Comparison of ENCODE assay signal across 8 cellular contexts in the genomic region with DNA sequence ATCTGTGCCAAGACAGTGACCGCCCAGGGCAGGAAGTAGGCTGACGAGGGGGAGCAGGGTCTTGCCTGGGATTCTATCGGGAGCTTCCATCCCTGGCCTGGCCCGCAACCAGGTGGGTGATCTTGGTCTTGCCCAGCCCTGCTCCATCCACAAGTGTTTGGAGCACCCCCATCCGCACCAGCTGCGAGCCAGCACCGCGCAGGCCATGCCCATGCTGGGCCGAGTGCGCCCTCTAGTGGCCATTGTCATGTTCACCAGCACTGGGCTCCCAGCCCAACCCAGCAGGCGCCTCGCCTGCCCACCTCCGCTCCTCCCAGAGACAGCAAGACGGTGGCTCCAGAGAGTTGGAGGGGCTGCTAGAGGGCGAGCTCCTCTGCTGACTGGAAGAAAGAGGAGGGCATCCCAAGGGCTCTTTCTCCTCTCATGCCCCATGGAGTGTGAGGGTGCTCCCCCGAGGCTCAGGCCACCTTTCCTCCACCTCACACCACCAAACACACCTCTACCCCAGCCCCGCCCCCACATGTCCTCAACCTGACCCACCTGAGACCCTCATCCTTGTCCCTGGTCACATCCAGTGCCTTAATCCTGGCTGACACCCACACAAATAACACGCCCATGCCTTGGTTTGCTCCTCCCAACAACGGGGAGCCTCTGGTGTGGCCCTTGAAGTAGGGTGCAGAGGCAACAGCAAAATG. TPM values are rescaled to one million over a fixed set of nuclear protein-coding genes. Genes with fewer than 3 reads are reported as not detected.
DNase-seq lines count a peak whose midpoint lies in the region; ATAC-seq and TF ChIP-seq lines count a peak whose summit lies in the region.

No MANE protein-coding gene starts in this region.

- H3K27ac ChIP-seq in ovary, result no peak overlapping the region
- no peak overlapping the region for H3K27ac ChIP-seq in upper lobe of left lung

- H3K27me3 ChIP-seq in ovary, result no peaks in the 10 kb centered on the region
- no peaks in the 10 kb centered on the region for H3K27me3 ChIP-seq in upper lobe of left lung

- TF ChIP-seq EP300 in ovary (IDR thresholded peaks at IDR 0.05) (no peak), upper lobe of left lung (IDR thresholded peaks at IDR 0.05) (no peak)

- H3K4me3 ChIP-seq in LNCaP clone FGC (ENCODE audit: low read depth, low read length), result no peak overlapping the region
- no peak overlapping the region for H3K4me3 ChIP-seq in ovary
- H3K4me3 ChIP-seq in upper lobe of left lung, result no peak overlapping the region

- DNase-seq in EL, result peak; percentile 57
- DNase-seq in LNCaP clone FGC (ENCODE audit: low read depth), result peak; percentile 3
- peak; percentile 64 for DNase-seq in SK-N-DZ (ENCODE audit: low spot score)
- DNase-seq in activated gamma-delta T cell treated with anti-CD3 and anti-CD28 coated beads, Interleukin-2, amount 50 U/mL, for 16 hours (ENCODE audit: low read depth), result peak; percentile 74
- DNase-seq in globus pallidus (ENCODE audit: low spot score), result peak; percentile 62
- peak; percentile 76 to 90 (median 89) for DNase-seq in ovary
- DNase-seq in upper lobe of left lung, result peak; percentile 81 to 92

- H3K9me3 ChIP-seq in ovary (no peaks in the 10 kb centered on the region), upper lobe of left lung (no peaks in the 10 kb centered on the region)

- ATAC-seq in GM21786 (IDR thresholded peaks at IDR 0.05; ENCODE audit: unreplicated experiment), result peak; percentile 96
- ATAC-seq in upper lobe of left lung (ENCODE audit: low FRiP score in 2 of 2), result peak; percentile 79 to 94

- H3K36me3 ChIP-seq in ovary, result no peaks in the 10 kb centered on the region
- H3K36me3 ChIP-seq in upper lobe of left lung, result no peaks in the 10 kb centered on the region

- intact Hi-C loops in ovary (cut with DNase I), result loop anchor here in 2 of 4 donors (5.0 to 10.0 kb wide), 2 partner anchors 473 to 475 kb away; no protein-coding TSS in a partner anchor

- TF ChIP-seq CTCF in LNCaP clone FGC (IDR thresholded peaks at IDR 0.05; ENCODE audit: control insufficient read depth, extremely low read depth, insufficient read depth) (peak; percentile 87), ovary (IDR thresholded peaks at IDR 0.05) (peak; percentile 81 to 92 (median 82)), upper lobe of left lung (IDR thresholded peaks at IDR 0.05) (peak; percentile 79 to 94 (median 92))

- H3K4me1 ChIP-seq in ovary (ENCODE audit: insufficient read depth) (no peaks in the 10 kb centered on the region), upper lobe of left lung (peaks cover 0 to 5% (median 0%) of the 10 kb centered on the region in 4 donors)

- TF ChIP-seq POLR2A in ovary (IDR thresholded peaks at IDR 0.05) (no peak), upper lobe of left lung (IDR thresholded peaks at IDR 0.05) (no peak)

- WGBS in ovary, 3 donors, result 20 to 29% (median 23%) methylated on average over 18 to 19 of the region's 19 CpGs
- 36 to 100% methylated on average over 1 to 18 of the region's 19 CpGs for WGBS in upper lobe of left lung, 2 donors

RNA-seq across cellular contexts. Expression of a gene that starts 9.8 kb away (rescaled TPM):
- 0.95 and 1.1 TPM in 2 replicates for polyA plus RNA-seq in SK-N-DZ (2014; cell fraction: cytosol; rRNA removed)
- polyA plus RNA-seq in SK-N-DZ (2014; cell fraction: nucleus; rRNA removed), result 1.5 and 6.9 TPM in 2 replicates
- total RNA-seq in ovary (1 to 10 TPM in 1 of 7 donors, under 1 TPM in 2, not detected in 4; 0.23 to 1.6 (median 0.27) TPM), upper lobe of left lung (under 1 TPM in 4 of 6 donors, not detected in 2; 0.10 to 0.55 (median 0.33) TPM)
- under 1 TPM in 1 of 2 donors, not detected in 1; 0.01 TPM for polyA plus RNA-seq in ovary

RNA-seq across cellular contexts. Expression of a gene that starts 12.9 kb away (rescaled TPM):
- polyA plus RNA-seq in SK-N-DZ (2014; cell fraction: cytosol; rRNA removed), result 0.13 TPM in 2 replicates
- polyA plus RNA-seq in SK-N-DZ (2014; cell fraction: nucleus; rRNA removed), result 0.72 TPM in 1 of 2 replicates, not detected in the other
- total RNA-seq in ovary (10 to 100 TPM; 10.0 to 72.3 (median 31.2) TPM), upper lobe of left lung (100 to 1,000 TPM in 3 of 6 donors, 10 to 100 TPM in 3; 13.0 to 251 (median 86.3) TPM)
- polyA plus RNA-seq in ovary, result 10 to 100 TPM; 81.6 to 81.7 TPM

RNA-seq across cellular contexts. Expression of a gene that starts 37.3 kb away (rescaled TPM):
- polyA plus RNA-seq in SK-N-DZ (2014; cell fraction: cytosol; rRNA removed), result 59.1 and 84.3 TPM in 2 replicates
- polyA plus RNA-seq in SK-N-DZ (2014; cell fraction: nucleus; rRNA removed), result 76.1 and 108 TPM in 2 replicates
- total RNA-seq in ovary (10 to 100 TPM in 6 of 7 donors, 1 to 10 TPM in 1; 9.3 to 28.7 (median 18.7) TPM), upper lobe of left lung (10 to 100 TPM in 5 of 6 donors, 1 to 10 TPM in 1; 3.7 to 61.8 (median 23.0) TPM)
- 10 to 100 TPM; 11.3 to 22.7 TPM for polyA plus RNA-seq in ovary

Comparison
In these comparisons a context has a peak if more than half of its experiments do, and no peak if none do; other contexts are left out.
1. DNase-seq: peak in every context shown above with its lines; median percentile 89 in ovary; 86 in upper lobe of left lung; 74 in activated gamma-delta T cell treated with anti-CD3 and anti-CD28 coated beads, Interleukin-2, amount 50 U/mL, for 16 hours; 64 in SK-N-DZ; 62 in globus pallidus; 57 in EL; 3 in LNCaP clone FGC.